In genomic region chr1:21871943-21872342, GRCh38 we compare ENCODE assay signal across 19 cellular contexts. TPM values are rescaled to one million over a fixed set of nuclear protein-coding genes. Genes with fewer than 3 reads are reported as not detected.
DNase-seq lines count a peak whose midpoint lies in the region; ATAC-seq and TF ChIP-seq lines count a peak whose summit lies in the region.
"Had no signal": no experiment of that assay in that cellular context is flagged by ENCODE, and none has a peak within 500 bp of the region (broad histone marks: within the 10 kb centered on the region; RNA-seq: fewer than 3 reads in every experiment).

No MANE protein-coding gene starts in this region.

- H3K27me3 Mint-ChIP-seq in HFFc6 (ENCODE audit: insufficient read depth) = peaks cover 10% of the 10 kb centered on the region
- H3K27me3 Mint-ChIP-seq: activated CD4-positive, alpha-beta memory T cell treated with anti-CD3 and anti-CD28 coated beads for 36 hours; activated naive CD8-positive, alpha-beta T cell had no signal

- DNase-seq in HFFc6 (no peak), SW480 (ENCODE audit: low spot score) (peak; percentile 66), glomerular visceral epithelial cell (ENCODE audit: extremely low spot score) (peak; percentile 44), thoracic aorta (ENCODE audit: low spot score) (no peak), NCI-H146 (lab: John Stamatoyannopoulos, UW) (no peak)
- DNase-seq in stimulated activated CD8-positive, alpha-beta memory T cell treated with anti-CD3 and anti-CD28 coated beads, Interleukin-4, amount 100 ng/mL, for 48 hours = no peak
- DNase-seq: activated CD4-positive, alpha-beta memory T cell treated with anti-CD3 and anti-CD28 coated beads for 36 hours; activated T-cell treated with anti-CD3 and anti-CD28 coated beads, Interleukin-2, amount 50 U/mL, for 1 hour; Karpas-422; NCI-H1436 treated with DMSO at 0.1 percent for 48 hours; T-helper 1 cell had no signal

- peaks cover 20% of the 10 kb centered on the region for H3K4me1 Mint-ChIP-seq in HFFc6 (ENCODE audit: low read depth)

- peaks cover 81% of the 10 kb centered on the region for H3K36me3 ChIP-seq in thoracic aorta

- H3K27ac Mint-ChIP-seq in HFFc6 = peak overlapping the region; percentile 52; the same call in 1 of the 2 replicates
- H3K27ac Mint-ChIP-seq: activated CD4-positive, alpha-beta memory T cell treated with anti-CD3 and anti-CD28 coated beads for 36 hours; activated naive CD8-positive, alpha-beta T cell had no signal

- no peak overlapping the region for H3K4me3 ChIP-seq in thoracic aorta
- H3K4me3 ChIP-seq: HAP-1, hepatocyte, right atrium auricular region had no signal

- H3K9me3 Mint-ChIP-seq in HFFc6 = no peaks in the 10 kb centered on the region
- H3K9me3 Mint-ChIP-seq: activated CD4-positive, alpha-beta memory T cell treated with anti-CD3 and anti-CD28 coated beads for 36 hours; neural crest cell had no signal

- TF ChIP-seq CTCF in HFFc6 (IDR thresholded peaks at IDR 0.05) (no peak), thoracic aorta (IDR thresholded peaks at IDR 0.05) (no peak)

- no peak for ATAC-seq in thoracic aorta (ENCODE audit: insufficient number of reproducible peaks, low FRiP score, low read depth)
- ATAC-seq in HG02678 (IDR thresholded peaks at IDR 0.05; ENCODE audit: unreplicated experiment) = no peak

- H3K27ac ChIP-seq in thoracic aorta = peak overlapping the region; percentile 40 to 69
- H3K27ac ChIP-seq: hepatocyte, VCaP had no signal

- H3K4me3 Mint-ChIP-seq in HFFc6 = no peak overlapping the region
- H3K4me3 Mint-ChIP-seq: activated CD4-positive, alpha-beta memory T cell treated with anti-CD3 and anti-CD28 coated beads for 36 hours; activated naive CD8-positive, alpha-beta T cell; neural crest cell had no signal

- H3K9me3 ChIP-seq in thoracic aorta = no peaks in the 10 kb centered on the region
- H3K9me3 ChIP-seq: HAP-1, right atrium auricular region had no signal

- peaks cover 8 to 34% of the 10 kb centered on the region in 2 donors for H3K4me1 ChIP-seq in thoracic aorta (ENCODE audit: control insufficient read depth in 1 of 2, low read depth in 2 of 2)
- H3K4me1 ChIP-seq: HAP-1 had no signal

- H3K36me3 Mint-ChIP-seq in HFFc6 (ENCODE audit: low read depth) = peaks cover 19% of the 10 kb centered on the region
- H3K36me3 Mint-ChIP-seq: activated CD4-positive, alpha-beta memory T cell treated with anti-CD3 and anti-CD28 coated beads for 36 hours; activated naive CD8-positive, alpha-beta T cell had no signal

- no peaks in the 10 kb centered on the region for H3K27me3 ChIP-seq in thoracic aorta (replicated peaks; ENCODE audit: insufficient read depth)
- H3K27me3 ChIP-seq: hepatocyte, right atrium auricular region had no signal

RNA-seq across cellular contexts. Expression of gene LDLRAD2, which starts 59.9 kb away (rescaled TPM):
- under 1 TPM in 1 of 6 experiments, not detected in 5; 0.14 TPM for total RNA-seq in HFFc6 (2021; fragmentation: NEBNext Ultra II Directional; extraction: Animal tissue kit (Norgen Biotek cat#: 25700))
- total RNA-seq in thoracic aorta = under 1 TPM in 1 of 2 donors, not detected in 1; 0.27 TPM
- total RNA-seq: activated CD4-positive, alpha-beta memory T cell treated with anti-CD3 and anti-CD28 coated beads for 36 hours; fibroblast of lung; right atrium auricular region had no signal

Comparison
In these comparisons a context has a peak if more than half of its experiments do, and no peak if none do; other contexts are left out.
1. DNase-seq: peak in SW480 (single experiment) and glomerular visceral epithelial cell (single experiment); none in HFFc6 (single experiment), thoracic aorta (single experiment), NCI-H146 (single experiment) and stimulated activated CD8-positive, alpha-beta memory T cell treated with anti-CD3 and anti-CD28 coated beads, Interleukin-4, amount 100 ng/mL, for 48 hours (single experiment).